8 cellular contexts compared by ENCODE assay signal in genomic region chr18:7566587-7567486, GRCh38. TPM values are rescaled to one million over a fixed set of nuclear protein-coding genes. Genes with fewer than 3 reads are reported as not detected.
DNase-seq lines count a peak whose midpoint lies in the region; ATAC-seq and TF ChIP-seq lines count a peak whose summit lies in the region.

Gene PTPRM (plus strand): TSS chr18:7567316. CDS start chr18:7567819, 503 bp downstream.

- TF ChIP-seq CTCF in esophagus squamous epithelium (IDR thresholded peaks at IDR 0.05) (peak in 4 of 6 experiments; percentile 44 to 74 (median 60)), mucosa of descending colon (IDR thresholded peaks at IDR 0.05) (peak; percentile 55)

- H3K4me3 Mint-ChIP-seq in stimulated activated naive B cell treated with anti-CD40 and anti-IgM and Interleukin-4, amounts not matched to agents 10 μg/mL and 1 μg/mL and 100 μg/mL, for 72 hours: peak within 1 kb of the TSS; percentile 56 to 71

- H3K4me1 ChIP-seq in esophagus squamous epithelium (peaks cover 0 to 46% (median 3%) of the 10 kb centered on the region in 3 donors), mucosa of descending colon (ENCODE audit: low read depth) (no peaks in the 10 kb centered on the region)

- H3K36me3 Mint-ChIP-seq in stimulated activated naive B cell treated with anti-CD40 and anti-IgM and Interleukin-4, amounts not matched to agents 10 μg/mL and 1 μg/mL and 100 μg/mL, for 72 hours: peaks cover 0 to 6% of the 10 kb centered on the region in 2 donors

- H3K27me3 Mint-ChIP-seq in stimulated activated naive B cell treated with anti-CD40 and anti-IgM and Interleukin-4, amounts not matched to agents 10 μg/mL and 1 μg/mL and 100 μg/mL, for 72 hours: peaks cover 47 to 54% of the 10 kb centered on the region in 2 donors

- peaks cover 0 to 2% of the 10 kb centered on the region in 2 donors for H3K4me1 Mint-ChIP-seq in stimulated activated naive B cell treated with anti-CD40 and anti-IgM and Interleukin-4, amounts not matched to agents 10 μg/mL and 1 μg/mL and 100 μg/mL, for 72 hours

- peaks cover 0 to 42% (median 0%) of the 10 kb centered on the region in 4 donors for H3K27me3 ChIP-seq in esophagus squamous epithelium

- H3K27ac Mint-ChIP-seq in stimulated activated naive B cell treated with anti-CD40 and anti-IgM and Interleukin-4, amounts not matched to agents 10 μg/mL and 1 μg/mL and 100 μg/mL, for 72 hours: no peak within 1 kb of the TSS

- intact Hi-C loops in esophagus squamous epithelium (cut with DNase I) (loop anchor here (2.0 kb wide), 1 partner anchor 294 kb away; no protein-coding TSS in a partner anchor), mucosa of descending colon (cut with DNase I, micrococcal nuclease) (loop anchor here in 1 of 2 donors (10.0 kb wide), 1 partner anchor 282 kb away; no protein-coding TSS in a partner anchor)

- H3K36me3 ChIP-seq in esophagus squamous epithelium (no peaks in the 10 kb centered on the region), mucosa of descending colon (ENCODE audit: low read depth) (no peaks in the 10 kb centered on the region)

- in situ Hi-C loops in ACHN (cut with HindIII; ENCODE audit: low pct_ligation_motif_present, low pct_unique_long_range_greater_than_20kb, low sequenced_read_pairs): no loop called here

- H3K9me3 Mint-ChIP-seq in stimulated activated naive B cell treated with anti-CD40 and anti-IgM and Interleukin-4, amounts not matched to agents 10 μg/mL and 1 μg/mL and 100 μg/mL, for 72 hours: peaks cover 5 to 6% of the 10 kb centered on the region in 2 donors

- H3K27ac ChIP-seq in esophagus squamous epithelium: peak within 1 kb of the TSS; percentile 84 to 96 (median 91)

- TF ChIP-seq POLR2A in esophagus squamous epithelium (IDR thresholded peaks at IDR 0.05): peak in 2 of 4 donors; percentile 60 to 61

- H3K4me3 ChIP-seq in esophagus squamous epithelium (peak within 1 kb of the TSS; percentile 55 to 83 (median 75)), mucosa of descending colon (peak within 1 kb of the TSS; percentile 30)

- no CpG with 5 or more reads among the region's 138 CpGs for WGBS in esophagus squamous epithelium, 2 donors

- ATAC-seq in GM18858 (IDR thresholded peaks at IDR 0.05; ENCODE audit: unreplicated experiment) (peak; percentile 84), HG03045 (IDR thresholded peaks at IDR 0.05; ENCODE audit: unreplicated experiment) (peak; percentile 85), mucosa of descending colon (peak; percentile 95)
- ATAC-seq in stimulated activated naive B cell treated with anti-CD40 and anti-IgM and Interleukin-4, amounts not matched to agents 10 μg/mL and 1 μg/mL and 100 μg/mL, for 72 hours (replicated peaks): peak; percentile 89 to 91

- no peaks in the 10 kb centered on the region for H3K9me3 ChIP-seq in esophagus squamous epithelium
- no peaks in the 10 kb centered on the region for H3K9me3 ChIP-seq in mucosa of descending colon

- DNase-seq in ACHN (peak; percentile 67), NCI-H345 (lab: John Stamatoyannopoulos, UW) (peak; percentile 80), esophagus squamous epithelium (lab: John Stamatoyannopoulos, UW) (peak; percentile 13), mucosa of descending colon (peak; percentile 66 to 80 (median 69))
- DNase-seq in activated T-cell treated with anti-CD3 and anti-CD28 coated beads, Interleukin-2, amount 50 U/mL, for 48 hours: peak; percentile 49 to 67
- peak; percentile 38 for DNase-seq in stimulated activated naive B cell treated with anti-CD40 and anti-IgM and Interleukin-4, amounts not matched to agents 10 μg/mL and 1 μg/mL and 100 μg/mL, for 72 hours

RNA-seq across cellular contexts. Expression of gene PTPRM, which starts in this region (rescaled TPM):
- total RNA-seq in esophagus squamous epithelium (10 to 100 TPM in 2 of 4 donors, 1 to 10 TPM in 2; 6.5 to 38.7 (median 11.1) TPM), mucosa of descending colon (10 to 100 TPM; 15.3 to 41.1 (median 19.6) TPM)

Comparison
In these comparisons a context has a peak if more than half of its experiments do, and no peak if none do; other contexts are left out.
1. Peak in every context shown above with its lines: DNase-seq, ATAC-seq, H3K4me3 ChIP-seq and H3K27ac ChIP-seq.
2. DNase-seq: peak in every context shown above with its lines; median percentile 80 in NCI-H345; 69 in mucosa of descending colon; 67 in ACHN; 58 in activated T-cell treated with anti-CD3 and anti-CD28 coated beads, Interleukin-2, amount 50 U/mL, for 48 hours; 38 in stimulated activated naive B cell treated with anti-CD40 and anti-IgM and Interleukin-4, amounts not matched to agents 10 μg/mL and 1 μg/mL and 100 μg/mL, for 72 hours; 13 in esophagus squamous epithelium.